In the genomic region with DNA sequence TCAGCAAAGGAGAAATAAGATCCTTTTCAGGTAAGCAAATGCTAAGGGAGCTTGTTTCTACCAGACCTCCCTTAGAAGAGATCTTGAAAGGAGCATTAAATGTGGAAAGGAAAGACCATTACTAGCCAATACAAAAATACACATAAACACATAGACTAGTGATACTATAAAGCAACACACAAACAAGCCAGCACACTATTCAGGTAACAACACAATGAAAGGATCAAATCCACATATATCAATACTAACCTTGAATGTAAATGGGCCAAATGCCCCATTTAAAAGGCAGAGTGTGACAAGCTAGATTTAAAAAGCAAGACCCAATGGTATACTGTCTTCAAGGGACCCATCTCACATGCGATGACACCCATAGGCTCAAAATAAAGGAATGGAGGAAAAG, we compare ENCODE assay signal across 4 cellular contexts.
"Had no signal": no experiment of that assay in that cellular context is flagged by ENCODE, and none has a peak within 500 bp of the region (broad histone marks: within the 10 kb centered on the region; RNA-seq: fewer than 3 reads in every experiment).

No MANE protein-coding gene starts in this region.

- H3K4me1 ChIP-seq: HAP-1 had no signal

- H3K36me3 ChIP-seq: HAP-1 had no signal

- H3K27ac ChIP-seq: GM23248 had no signal

- H3K4me3 ChIP-seq: GM23248, GM23338, HAP-1 had no signal

- ATAC-seq: GM23338, HCT116 had no signal
